7 cellular contexts compared by ENCODE assay signal in genomic region chr4:169999923-170000322, GRCh38.
"Had no signal": no experiment of that assay in that cellular context is flagged by ENCODE, and none has a peak within 500 bp of the region (broad histone marks: within the 10 kb centered on the region; RNA-seq: fewer than 3 reads in every experiment).

No MANE protein-coding gene starts in this region.

- H2AFZ ChIP-seq: GM23248 had no signal

- H3K36me3 ChIP-seq: HAP-1 had no signal

- H3K4me3 ChIP-seq: GM23248, HAP-1 had no signal

- H3K27ac ChIP-seq: GM23248, HL-60 had no signal

- H3K9me3 ChIP-seq: HAP-1 had no signal

- DNase-seq: GM23248, GOT3, H7, HFFc6, KBM-7 had no signal

- H3K9ac ChIP-seq: GM23248 had no signal
